ENCODE assay signal across 27 cellular contexts in genomic region chr12:107597695-107598410, GRCh38.
DNase-seq lines count a peak whose midpoint lies in the region; ATAC-seq and FAIRE-seq lines count a peak whose summit lies in the region.
"Had no signal": no experiment of that assay in that cellular context is flagged by ENCODE, and none has a peak within 500 bp of the region (broad histone marks: within the 10 kb centered on the region; RNA-seq: fewer than 3 reads in every experiment).

No MANE protein-coding gene starts in this region.

- peak; percentile 40 for FAIRE-seq in GM19239 (lab: Jason Lieb, UNC)
- FAIRE-seq: frontal cortex, GM12892, kidney had no signal

- ATAC-seq in HG03460 (IDR thresholded peaks at IDR 0.05; ENCODE audit: unreplicated experiment): peak; percentile 61
- ATAC-seq: activated CD4-positive, alpha-beta T cell treated with anti-CD3 and anti-CD28 coated beads for 36 hours; heart right ventricle had no signal

- no peak overlapping the region for H3K4me3 ChIP-seq in BLaER1 treated with 17β-estradiol and CSF1 and Interleukin-3, amounts not matched to agents 10 nM and 100 nM
- H3K4me3 ChIP-seq: breast epithelium, heart right ventricle, Peyer's patch, right atrium auricular region, tibial nerve had no signal

- H3K9me3 ChIP-seq in BLaER1 treated with 17β-estradiol and CSF1 and Interleukin-3, amounts not matched to agents 10 nM and 100 nM (replicated peaks in 1 of 11): peaks cover 12 to 17% (median 16%) of the 10 kb centered on the region in 11 experiments

- no peak for DNase-seq in GM19239 (ENCODE audit: insufficient read length, low spot score)
- peak; percentile 65 for DNase-seq in kidney tubule cell (ENCODE audit: low spot score)
- no peak for DNase-seq in DMS79 (lab: John Stamatoyannopoulos, UW)
- no peak for DNase-seq in NCI-H526 treated with DMSO at 0.1 percent for 48 hours (lab: John Stamatoyannopoulos, UW)
- DNase-seq in NCI-H1417 (lab: John Stamatoyannopoulos, UW): no peak
- no peak for DNase-seq in NCI-H1092 (lab: John Stamatoyannopoulos, UW)
- DNase-seq: ACHN; activated CD4-positive, alpha-beta T cell treated with anti-CD3 and anti-CD28 coated beads for 36 hours; activated CD8-positive, alpha-beta memory T cell treated with anti-CD3 and anti-CD28 coated beads for 24 hours; activated T-cell treated with anti-CD3 and anti-CD28 coated beads for 4 hours; DMS153; H7; heart right ventricle; IMR-90; kidney; NCI-H1048; NCI-H187 treated with DMSO at 0.1 percent for 48 hours; Peyer's patch; SIG-M5 had no signal

- H4K20me1 ChIP-seq in BLaER1 treated with 17β-estradiol and CSF1 and Interleukin-3, amounts not matched to agents 10 nM and 100 nM: no peaks in the 10 kb centered on the region; a peak in 1 of 22 replicates

- peaks cover 0 to 33% (median 20%) of the 10 kb centered on the region in 10 experiments; a peak in 15 of 20 replicates for H3K4me1 ChIP-seq in BLaER1 treated with 17β-estradiol and CSF1 and Interleukin-3, amounts not matched to agents 10 nM and 100 nM
- H3K4me1 ChIP-seq: breast epithelium, heart right ventricle, Peyer's patch, right atrium auricular region, tibial nerve had no signal

- no peak overlapping the region for H3K9ac ChIP-seq in BLaER1 treated with 17β-estradiol and CSF1 and Interleukin-3, amounts not matched to agents 10 nM and 100 nM

- H3K36me3 ChIP-seq in BLaER1 treated with 17β-estradiol and CSF1 and Interleukin-3, amounts not matched to agents 10 nM and 100 nM: peaks cover 0 to 21% (median 8%) of the 10 kb centered on the region in 11 experiments; a peak in 10 of 22 replicates
- H3K36me3 ChIP-seq: breast epithelium, heart right ventricle, Peyer's patch, right atrium auricular region, tibial nerve had no signal

- H3K4me2 ChIP-seq in BLaER1 treated with 17β-estradiol and CSF1 and Interleukin-3, amounts not matched to agents 10 nM and 100 nM: peak overlapping the region in 7 of 11 experiments; percentile 5 to 60 (median 27); a peak in 14 of 22 replicates

- no peaks in the 10 kb centered on the region for H3K27me3 ChIP-seq in BLaER1 treated with 17β-estradiol and CSF1 and Interleukin-3, amounts not matched to agents 10 nM and 100 nM
- H3K27me3 ChIP-seq: breast epithelium, heart right ventricle, Peyer's patch, right atrium auricular region, tibial nerve had no signal

- H3K27ac ChIP-seq in BLaER1 treated with 17β-estradiol and CSF1 and Interleukin-3, amounts not matched to agents 10 nM and 100 nM: peak overlapping the region in 6 of 11 experiments; percentile 25 to 45 (median 36); a peak in 7 of 22 replicates
- H3K27ac ChIP-seq: breast epithelium, heart right ventricle, Peyer's patch, right atrium auricular region, tibial nerve, VCaP had no signal
